8 cellular contexts compared by ENCODE assay signal in the genomic region with DNA sequence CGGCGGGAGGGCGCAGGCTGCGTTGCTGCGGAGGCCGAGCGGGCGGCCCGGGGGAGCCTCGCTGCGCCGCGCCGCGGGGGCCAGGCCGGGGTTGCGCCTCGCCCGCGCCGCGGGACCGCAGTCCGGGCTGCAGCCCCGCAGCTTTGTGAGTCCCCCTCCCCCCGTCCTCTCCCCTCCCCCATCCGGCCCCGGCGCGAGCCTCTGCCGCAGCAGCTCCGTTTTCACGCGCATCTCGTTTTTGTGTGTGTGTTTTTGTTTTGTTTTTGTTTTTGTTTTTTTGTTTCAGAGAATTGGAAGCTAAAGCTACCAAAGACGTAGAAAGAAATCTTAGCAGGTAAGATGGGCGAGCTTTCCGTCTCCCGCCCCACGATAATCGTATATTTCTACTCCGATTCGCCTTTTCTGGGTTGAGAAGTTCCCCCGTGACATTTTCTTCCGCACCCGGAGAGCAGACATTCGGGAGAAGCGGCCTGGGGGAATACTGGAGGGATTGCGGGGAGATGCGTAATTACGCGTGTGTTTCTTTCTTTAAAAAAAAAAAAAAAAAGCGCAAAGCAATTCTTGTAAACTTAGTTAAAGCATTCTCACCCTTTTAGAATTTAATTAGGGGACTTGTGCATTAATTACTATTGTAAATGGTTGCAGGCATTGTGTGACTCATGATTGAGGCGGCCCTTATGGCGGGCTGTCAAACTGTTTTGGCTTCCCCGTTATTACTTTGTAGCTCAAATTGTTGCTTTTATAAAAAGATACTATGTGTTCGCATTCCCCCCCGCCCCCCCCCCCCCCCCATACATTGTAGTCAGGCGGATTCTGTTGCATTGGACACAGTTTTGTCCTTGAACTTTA. TPM values are rescaled to one million over a fixed set of nuclear protein-coding genes. Genes with fewer than 3 reads are reported as not detected.
DNase-seq lines count a peak whose midpoint lies in the region; ATAC-seq, FAIRE-seq and TF ChIP-seq lines count a peak whose summit lies in the region.

No MANE protein-coding gene starts in this region.

- BruUV-seq in Calu3 (replicated peaks; lab: Mats Ljungman, UMichigan): no TSS peak

- TF ChIP-seq CTCF in Calu3 (IDR thresholded peaks at IDR 0.05; ENCODE audit: unreplicated experiment) (no peak), astrocyte (IDR thresholded peaks at IDR 0.05; ENCODE audit: insufficient read depth, low read depth, low read length) (no peak)

- H3K27ac ChIP-seq in astrocyte (ENCODE audit: low read depth, low read length) (peak overlapping the region; percentile 90), iPS-18a (ENCODE audit: low read length) (peak overlapping the region; percentile 93), skin epidermis (peak overlapping the region; percentile 31 to 97 (median 92))

- H3K27me3 Mint-ChIP-seq in Calu3 (ENCODE audit: unreplicated experiment) (no peaks in the 10 kb centered on the region), astrocyte (ENCODE audit: low read depth, unreplicated experiment) (no peaks in the 10 kb centered on the region)

- H3K36me3 Mint-ChIP-seq in Calu3 (ENCODE audit: insufficient read depth, unreplicated experiment) (peaks cover 44% of the 10 kb centered on the region), astrocyte (ENCODE audit: low read depth, unreplicated experiment) (peaks cover 6% of the 10 kb centered on the region)

- peaks cover 32% of the 10 kb centered on the region for H3K4me1 Mint-ChIP-seq in Calu3 (ENCODE audit: low read depth, unreplicated experiment)
- peaks cover 16% of the 10 kb centered on the region for H3K4me1 Mint-ChIP-seq in astrocyte (ENCODE audit: low read depth, unreplicated experiment)

- no peak for FAIRE-seq in astrocyte (lab: Jason Lieb, UNC)

- no peak overlapping the region for H2AFZ ChIP-seq in astrocyte (ENCODE audit: low read depth, low read length)

- ATAC-seq in HG02885 (IDR thresholded peaks at IDR 0.05; ENCODE audit: poor library complexity, unreplicated experiment): no peak

- CTCF ChIA-PET in Calu3 (lab: Charles Lee): interaction anchor here (0.6 to 0.8 kb wide), 4 partner anchors 10 to 1418 kb away, joined by 3 read pairs; no protein-coding TSS in a partner anchor

- peaks cover 52% of the 10 kb centered on the region for H3K79me2 ChIP-seq in astrocyte (ENCODE audit: insufficient read depth, low read length)

- H3K9me3 ChIP-seq in astrocyte (ENCODE audit: insufficient read depth, low read depth, low read length) (no peaks in the 10 kb centered on the region), iPS-18a (ENCODE audit: control insufficient read depth, low read depth, low read length) (no peaks in the 10 kb centered on the region)

- H3K27ac Mint-ChIP-seq in Calu3 (ENCODE audit: unreplicated experiment) (peak overlapping the region; percentile 83), astrocyte (ENCODE audit: unreplicated experiment) (peak overlapping the region; percentile 98)

- no peaks in the 10 kb centered on the region for H3K27me3 ChIP-seq in H7 (ENCODE audit: control insufficient read depth, insufficient read depth, low read length)
- H3K27me3 ChIP-seq in astrocyte (ENCODE audit: insufficient read depth, low read length): no peaks in the 10 kb centered on the region
- H3K27me3 ChIP-seq in iPS-18a (ENCODE audit: control insufficient read depth, insufficient read depth, low read length): no peaks in the 10 kb centered on the region

- intact Hi-C loops in Calu3 (cut with micrococcal nuclease; ENCODE audit: unreplicated experiment): no loop called here

- H3K4me3 Mint-ChIP-seq in Calu3 (ENCODE audit: low read depth, unreplicated experiment): peak overlapping the region; percentile 78
- H3K4me3 Mint-ChIP-seq in astrocyte (ENCODE audit: unreplicated experiment): peak overlapping the region; percentile 98

- H3K4me1 ChIP-seq in astrocyte (ENCODE audit: insufficient read depth, low read length): peaks cover 15% of the 10 kb centered on the region
- peaks cover 21% of the 10 kb centered on the region for H3K4me1 ChIP-seq in iPS-18a (ENCODE audit: control insufficient read depth, low read depth, low read length)

- DNase-seq in Calu3: peak; percentile 9
- DNase-seq in H7: peak; percentile 88
- peak; percentile 47 for DNase-seq in RPMI8226
- DNase-seq in astrocyte (ENCODE audit: low read depth): no peak
- no peak for DNase-seq in NCI-H1436 treated with DMSO at 0.1 percent for 48 hours (lab: John Stamatoyannopoulos, UW)

- H4K20me1 ChIP-seq in astrocyte (ENCODE audit: insufficient read depth, low read length): peaks cover 50% of the 10 kb centered on the region

- H3K9me3 Mint-ChIP-seq in Calu3 (ENCODE audit: low read depth, unreplicated experiment) (no peaks in the 10 kb centered on the region), astrocyte (ENCODE audit: unreplicated experiment) (no peaks in the 10 kb centered on the region)

- peak overlapping the region; percentile 94 for H3K4me2 ChIP-seq in astrocyte (ENCODE audit: low read length)

- H3K9ac ChIP-seq in astrocyte (ENCODE audit: low read length) (peak overlapping the region; percentile 94), iPS-18a (ENCODE audit: low read length) (peak overlapping the region; percentile 95)

- H3K4me3 ChIP-seq in H7 (ENCODE audit: insufficient read depth, low read depth, low read length) (peak overlapping the region; percentile 75), astrocyte (ENCODE audit: insufficient read depth, low read depth, low read length) (peak overlapping the region; percentile 93), iPS-18a (ENCODE audit: low read length) (peak overlapping the region; percentile 98), skin epidermis (peak overlapping the region; percentile 55 to 89 (median 76))

- peaks cover 7% of the 10 kb centered on the region for H3K36me3 ChIP-seq in H7 (replicated peaks; ENCODE audit: control insufficient read depth, insufficient read depth, low read length)
- peaks cover 13% of the 10 kb centered on the region for H3K36me3 ChIP-seq in astrocyte (ENCODE audit: insufficient read depth, low read length)
- H3K36me3 ChIP-seq in iPS-18a (ENCODE audit: control insufficient read depth, low read depth, low read length): peaks cover 33% of the 10 kb centered on the region

RNA-seq across cellular contexts. Expression of a gene that starts 0.7 kb away (rescaled TPM):
- total RNA-seq in Calu3 (2022) (58.4 and 60.1 TPM in 2 replicates), astrocyte (48.6 and 51.1 TPM in 2 replicates)
- total RNA-seq in H7 (2014; rRNA removed; shearing (Covaris generic)): 37.3 and 41.7 TPM in 2 replicates

Comparison
In these comparisons a context has a peak if more than half of its experiments do, and no peak if none do; other contexts are left out.
1. DNase-seq: peak in Calu3 (single experiment), H7 (single experiment) and RPMI8226 (single experiment); none in astrocyte (single experiment) and NCI-H1436 treated with DMSO at 0.1 percent for 48 hours (single experiment).
2. Peak in every context shown above with its lines, with median percentiles within 50 percentile points of each other: H3K4me3 ChIP-seq and H3K27ac ChIP-seq.